ENCODE assay signal across 19 cellular contexts in the genomic region with DNA sequence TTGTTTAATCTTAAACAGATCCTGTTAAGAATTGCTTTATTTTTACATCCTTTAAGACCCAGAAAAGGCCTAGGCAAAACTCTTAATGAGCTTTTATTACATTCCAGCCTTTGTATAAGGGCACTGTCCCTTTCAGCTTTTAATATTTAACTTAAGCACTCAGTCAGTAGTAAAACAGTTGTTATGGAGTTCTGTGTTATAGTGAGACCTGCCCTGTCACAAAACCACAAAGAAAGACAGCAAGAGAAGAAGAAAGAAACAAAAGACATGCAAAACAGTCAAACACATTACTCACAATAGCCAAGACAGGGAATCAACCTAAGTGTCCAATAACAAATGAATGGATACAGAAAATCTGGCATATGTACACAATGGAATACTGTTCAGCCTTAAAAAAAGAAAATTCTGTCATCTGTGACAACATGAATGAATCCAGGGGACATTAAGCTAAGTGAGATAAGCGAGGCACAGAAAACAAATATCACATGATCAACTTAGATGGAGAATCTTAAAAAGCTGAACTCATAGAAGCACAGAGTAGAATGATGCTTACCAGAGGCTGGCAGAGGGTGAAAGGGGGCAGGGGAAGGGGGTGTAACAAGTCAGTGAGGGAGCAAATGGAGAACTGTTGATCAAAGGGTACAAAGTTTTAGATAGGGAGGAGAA.
DNase-seq lines count a peak whose midpoint lies in the region; ATAC-seq and TF ChIP-seq lines count a peak whose summit lies in the region.
"Had no signal": no experiment of that assay in that cellular context is flagged by ENCODE, and none has a peak within 500 bp of the region (broad histone marks: within the 10 kb centered on the region; RNA-seq: fewer than 3 reads in every experiment).

No MANE protein-coding gene starts in this region.

- CTCF ChIA-PET in WTC11 (lab: Charles Lee), result interaction anchor here (1.0 kb wide), 1 partner anchor 35 kb away, joined by 3 read pairs; no protein-coding TSS in a partner anchor

- no peak for TF ChIP-seq CTCF in WTC11 (IDR thresholded peaks at IDR 0.05)
- no peak for TF ChIP-seq CTCF in mesothelial cell of epicardium (IDR thresholded peaks at IDR 0.05; ENCODE audit: unreplicated experiment)

- no peaks in the 10 kb centered on the region for H3K27me3 Mint-ChIP-seq in WTC11 (ENCODE audit: low read depth)
- no peaks in the 10 kb centered on the region for H3K27me3 Mint-ChIP-seq in mesothelial cell of epicardium (ENCODE audit: low read depth)
- peaks cover 6 to 11% of the 10 kb centered on the region in 2 donors for H3K27me3 Mint-ChIP-seq in stimulated activated naive B cell treated with anti-CD40 and anti-IgM and Interleukin-4, amounts not matched to agents 10 μg/mL and 1 μg/mL and 100 μg/mL, for 72 hours
- H3K27me3 Mint-ChIP-seq: brain had no signal

- no peak overlapping the region for H3K4me3 Mint-ChIP-seq in WTC11
- no peak overlapping the region for H3K4me3 Mint-ChIP-seq in mesothelial cell of epicardium
- no peak overlapping the region for H3K4me3 Mint-ChIP-seq in stimulated activated naive B cell treated with anti-CD40 and anti-IgM and Interleukin-4, amounts not matched to agents 10 μg/mL and 1 μg/mL and 100 μg/mL, for 72 hours
- H3K4me3 Mint-ChIP-seq: activated CD4-positive, alpha-beta T cell treated with anti-CD3 and anti-CD28 coated beads for 36 hours; activated T-helper 17 cell treated with anti-CD3 and anti-CD28 coated beads, Interleukin-2, amount 50 U/mL, for 72 hours; B cell; brain had no signal

- peaks cover 22% of the 10 kb centered on the region for H3K4me1 Mint-ChIP-seq in WTC11
- peaks cover 5% of the 10 kb centered on the region for H3K4me1 Mint-ChIP-seq in mesothelial cell of epicardium
- no peaks in the 10 kb centered on the region for H3K4me1 Mint-ChIP-seq in stimulated activated naive B cell treated with anti-CD40 and anti-IgM and Interleukin-4, amounts not matched to agents 10 μg/mL and 1 μg/mL and 100 μg/mL, for 72 hours
- H3K4me1 Mint-ChIP-seq: activated CD4-positive, alpha-beta T cell treated with anti-CD3 and anti-CD28 coated beads for 36 hours; activated T-helper 17 cell treated with anti-CD3 and anti-CD28 coated beads, Interleukin-2, amount 50 U/mL, for 72 hours; B cell had no signal

- POLR2A ChIA-PET in WTC11 (lab: Charles Lee), result no interaction called here

- H3K27ac Mint-ChIP-seq in WTC11 (peak overlapping the region; percentile 0; the same call in 1 of the 2 replicates), mesothelial cell of epicardium (peak overlapping the region; percentile 7)
- no peak overlapping the region for H3K27ac Mint-ChIP-seq in stimulated activated naive B cell treated with anti-CD40 and anti-IgM and Interleukin-4, amounts not matched to agents 10 μg/mL and 1 μg/mL and 100 μg/mL, for 72 hours
- H3K27ac Mint-ChIP-seq: activated CD4-positive, alpha-beta T cell treated with anti-CD3 and anti-CD28 coated beads for 36 hours; activated T-helper 17 cell treated with anti-CD3 and anti-CD28 coated beads, Interleukin-2, amount 50 U/mL, for 72 hours; B cell had no signal

- in situ Hi-C loops in G401 (cut with HindIII; ENCODE audit: low sequenced_read_pairs), result no loop called here

- no peak for ATAC-seq in WTC11
- ATAC-seq in stimulated activated naive B cell treated with anti-CD40 and anti-IgM and Interleukin-4, amounts not matched to agents 10 μg/mL and 1 μg/mL and 100 μg/mL, for 72 hours (replicated peaks), result no peak
- ATAC-seq: activated CD4-positive, alpha-beta T cell treated with anti-CD3 and anti-CD28 coated beads for 36 hours; activated T-helper 17 cell treated with anti-CD3 and anti-CD28 coated beads, Interleukin-2, amount 50 U/mL, for 72 hours; sciatic nerve had no signal

- H3K36me3 Mint-ChIP-seq in WTC11, result no peaks in the 10 kb centered on the region
- no peaks in the 10 kb centered on the region for H3K36me3 Mint-ChIP-seq in mesothelial cell of epicardium
- no peaks in the 10 kb centered on the region for H3K36me3 Mint-ChIP-seq in stimulated activated naive B cell treated with anti-CD40 and anti-IgM and Interleukin-4, amounts not matched to agents 10 μg/mL and 1 μg/mL and 100 μg/mL, for 72 hours
- H3K36me3 Mint-ChIP-seq: brain had no signal

- peaks cover 6% of the 10 kb centered on the region; the same call in 1 of the 2 replicates for H3K9me3 Mint-ChIP-seq in WTC11
- peaks cover 8% of the 10 kb centered on the region for H3K9me3 Mint-ChIP-seq in mesothelial cell of epicardium
- H3K9me3 Mint-ChIP-seq in stimulated activated naive B cell treated with anti-CD40 and anti-IgM and Interleukin-4, amounts not matched to agents 10 μg/mL and 1 μg/mL and 100 μg/mL, for 72 hours, result peaks cover 3 to 4% of the 10 kb centered on the region in 2 donors

- H3K27ac ChIP-seq in caudate nucleus (ENCODE audit: low read depth, low read length), result no peak overlapping the region
- H3K27ac ChIP-seq: 22Rv1, tibial artery had no signal

- peak; percentile 18 for DNase-seq in DMS53 (lab: John Stamatoyannopoulos, UW)
- no peak for DNase-seq in DMS53 treated with DMSO at 0.1 percent for 48 hours (lab: John Stamatoyannopoulos, UW; ENCODE audit: unreplicated experiment)
- no peak for DNase-seq in WTC11 (ENCODE audit: low spot score)
- no peak for DNase-seq in mesothelial cell of epicardium (ENCODE audit: low spot score in 2 of 2, unreplicated experiment in 2 of 2)
- DNase-seq in caudate nucleus (lab: John Stamatoyannopoulos, UW), result no peak
- no peak for DNase-seq in stimulated activated naive B cell treated with anti-CD40 and anti-IgM and Interleukin-4, amounts not matched to agents 10 μg/mL and 1 μg/mL and 100 μg/mL, for 72 hours
- no peak for DNase-seq in retina
- no peak for DNase-seq in G401 (ENCODE audit: low spot score)
- DNase-seq: activated CD4-positive, alpha-beta T cell treated with anti-CD3 and anti-CD28 coated beads for 36 hours; GDM1; hypothalamus; NCI-H1105 treated with DMSO at 0.1 percent for 48 hours; stimulated activated naive CD4-positive, alpha-beta T cell treated with Interleukin-2 at 50 U/mL for 16 hours; tibial artery had no signal

TF ChIP-seq in WTC11, 78 proteins besides CTCF, POLR2A, EP300 and RAD21 (continues in another document):
- TF ChIP-seq FOXJ3 (CRISPR knock-in tag; IDR thresholded peaks at IDR 0.05; ENCODE audit: borderline replicate concordance), result no peak
- no peak for TF ChIP-seq TP53 (CRISPR knock-in tag; IDR thresholded peaks at IDR 0.05)
- TF ChIP-seq MAX (CRISPR knock-in tag; IDR thresholded peaks at IDR 0.05), result no peak
- TF ChIP-seq FOXP1 (CRISPR knock-in tag; IDR thresholded peaks at IDR 0.05; ENCODE audit: borderline replicate concordance), result no peak
- TF ChIP-seq, protein P1, sequence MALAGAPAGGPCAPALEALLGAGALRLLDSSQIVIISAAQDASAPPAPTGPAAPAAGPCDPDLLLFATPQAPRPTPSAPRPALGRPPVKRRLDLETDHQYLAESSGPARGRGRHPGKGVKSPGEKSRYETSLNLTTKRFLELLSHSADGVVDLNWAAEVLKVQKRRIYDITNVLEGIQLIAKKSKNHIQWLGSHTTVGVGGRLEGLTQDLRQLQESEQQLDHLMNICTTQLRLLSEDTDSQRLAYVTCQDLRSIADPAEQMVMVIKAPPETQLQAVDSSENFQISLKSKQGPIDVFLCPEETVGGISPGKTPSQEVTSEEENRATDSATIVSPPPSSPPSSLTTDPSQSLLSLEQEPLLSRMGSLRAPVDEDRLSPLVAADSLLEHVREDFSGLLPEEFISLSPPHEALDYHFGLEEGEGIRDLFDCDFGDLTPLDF (CRISPR knock-in tag; IDR thresholded peaks at IDR 0.05), result no peak
- TF ChIP-seq ZNF423 (CRISPR knock-in tag; IDR thresholded peaks at IDR 0.05), result no peak
- no peak for TF ChIP-seq ATF1 (CRISPR knock-in tag; IDR thresholded peaks at IDR 0.05)
- TF ChIP-seq, protein P2, sequence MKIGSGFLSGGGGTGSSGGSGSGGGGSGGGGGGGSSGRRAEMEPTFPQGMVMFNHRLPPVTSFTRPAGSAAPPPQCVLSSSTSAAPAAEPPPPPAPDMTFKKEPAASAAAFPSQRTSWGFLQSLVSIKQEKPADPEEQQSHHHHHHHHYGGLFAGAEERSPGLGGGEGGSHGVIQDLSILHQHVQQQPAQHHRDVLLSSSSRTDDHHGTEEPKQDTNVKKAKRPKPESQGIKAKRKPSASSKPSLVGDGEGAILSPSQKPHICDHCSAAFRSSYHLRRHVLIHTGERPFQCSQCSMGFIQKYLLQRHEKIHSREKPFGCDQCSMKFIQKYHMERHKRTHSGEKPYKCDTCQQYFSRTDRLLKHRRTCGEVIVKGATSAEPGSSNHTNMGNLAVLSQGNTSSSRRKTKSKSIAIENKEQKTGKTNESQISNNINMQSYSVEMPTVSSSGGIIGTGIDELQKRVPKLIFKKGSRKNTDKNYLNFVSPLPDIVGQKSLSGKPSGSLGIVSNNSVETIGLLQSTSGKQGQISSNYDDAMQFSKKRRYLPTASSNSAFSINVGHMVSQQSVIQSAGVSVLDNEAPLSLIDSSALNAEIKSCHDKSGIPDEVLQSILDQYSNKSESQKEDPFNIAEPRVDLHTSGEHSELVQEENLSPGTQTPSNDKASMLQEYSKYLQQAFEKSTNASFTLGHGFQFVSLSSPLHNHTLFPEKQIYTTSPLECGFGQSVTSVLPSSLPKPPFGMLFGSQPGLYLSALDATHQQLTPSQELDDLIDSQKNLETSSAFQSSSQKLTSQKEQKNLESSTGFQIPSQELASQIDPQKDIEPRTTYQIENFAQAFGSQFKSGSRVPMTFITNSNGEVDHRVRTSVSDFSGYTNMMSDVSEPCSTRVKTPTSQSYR (CRISPR knock-in tag; IDR thresholded peaks at IDR 0.05), result no peak
- no peak for TF ChIP-seq MYBL2 (CRISPR knock-in tag; IDR thresholded peaks at IDR 0.05)
- no peak for TF ChIP-seq CBFB (CRISPR knock-in tag; IDR thresholded peaks at IDR 0.05; ENCODE audit: low read depth)
- no peak for TF ChIP-seq RORB (CRISPR knock-in tag; IDR thresholded peaks at IDR 0.05)
- TF ChIP-seq, protein P3, sequence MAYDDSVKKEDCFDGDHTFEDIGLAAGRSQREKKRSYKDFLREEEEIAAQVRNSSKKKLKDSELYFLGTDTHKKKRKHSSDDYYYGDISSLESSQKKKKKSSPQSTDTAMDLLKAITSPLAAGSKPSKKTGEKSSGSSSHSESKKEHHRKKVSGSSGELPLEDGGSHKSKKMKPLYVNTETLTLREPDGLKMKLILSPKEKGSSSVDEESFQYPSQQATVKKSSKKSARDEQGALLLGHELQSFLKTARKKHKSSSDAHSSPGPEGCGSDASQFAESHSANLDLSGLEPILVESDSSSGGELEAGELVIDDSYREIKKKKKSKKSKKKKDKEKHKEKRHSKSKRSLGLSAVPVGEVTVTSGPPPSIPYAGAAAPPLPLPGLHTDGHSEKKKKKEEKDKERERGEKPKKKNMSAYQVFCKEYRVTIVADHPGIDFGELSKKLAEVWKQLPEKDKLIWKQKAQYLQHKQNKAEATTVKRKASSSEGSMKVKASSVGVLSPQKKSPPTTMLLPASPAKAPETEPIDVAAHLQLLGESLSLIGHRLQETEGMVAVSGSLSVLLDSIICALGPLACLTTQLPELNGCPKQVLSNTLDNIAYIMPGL (CRISPR knock-in tag; IDR thresholded peaks at IDR 0.05), result no peak
- TF ChIP-seq ZNF232 (CRISPR knock-in tag; IDR thresholded peaks at IDR 0.05), result no peak
